13 cellular contexts compared by ENCODE assay signal in the genomic region with DNA sequence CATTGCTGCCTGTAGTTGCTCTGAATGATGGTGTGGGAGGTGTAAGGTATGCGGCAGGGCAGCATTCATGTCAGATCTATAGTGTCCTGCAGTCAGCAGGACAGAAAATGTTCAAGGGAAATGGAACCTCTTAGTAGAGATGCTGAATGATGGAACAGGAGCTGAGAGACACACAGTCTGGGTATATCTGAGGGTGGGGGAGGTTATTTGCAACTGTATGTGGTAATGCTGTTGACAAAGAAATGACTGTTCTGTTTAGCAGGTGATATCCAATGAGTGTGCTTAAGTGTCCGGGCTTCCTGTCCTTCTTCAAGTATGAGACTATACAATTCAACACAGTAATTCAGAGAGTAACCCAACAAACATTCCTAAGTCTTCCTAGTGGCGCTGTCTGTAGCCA. TPM values are rescaled to one million over a fixed set of nuclear protein-coding genes. Genes with fewer than 3 reads are reported as not detected.
A peak's percentile ranks its signal among the peaks of the same experiment; 100 is the strongest.
DNase-seq lines count a peak whose midpoint lies in the region; ATAC-seq, FAIRE-seq and TF ChIP-seq lines count a peak whose summit lies in the region.
"Had no signal": no experiment of that assay in that cellular context is flagged by ENCODE, and none has a peak within 500 bp of the region (broad histone marks: within the 10 kb centered on the region; RNA-seq: fewer than 3 reads in every experiment).

No MANE protein-coding gene starts in this region.

- WGBS in sigmoid colon, 2 donors: 64 to 83% methylated on average over 3 of the region's 3 CpGs
- WGBS in aorta, 2 donors: 86 to 89% methylated on average over 3 of the region's 3 CpGs

- dilution Hi-C loops in endothelial cell of umbilical vein (cut with MboI; ENCODE audit: extremely low pct_ligation_motif_present, low sequenced_read_pairs): no loop called here

- H3K4me3 ChIP-seq in endothelial cell of umbilical vein (replicated peaks in 1 of 3; ENCODE audit: insufficient read depth in 1 of 3, low read depth in 1 of 3, low read length in 3 of 3): no peak overlapping the region
- no peak overlapping the region for H3K4me3 ChIP-seq in sigmoid colon
- no peak overlapping the region for H3K4me3 ChIP-seq in aorta (ENCODE audit: low read length in 2 of 2)
- H3K4me3 ChIP-seq: HAP-1, lung had no signal

- CTCF ChIA-PET in endothelial cell of umbilical vein (lab: Charles Lee): interaction anchor here (1.7 to 3.7 kb wide), 6 partner anchors 13 to 167 kb away, joined by 7 to 131 read pairs (median 62); partner anchors contain the start of gene KANSL1

- TF ChIP-seq EP300 in sigmoid colon (IDR thresholded peaks at IDR 0.05): no peak

- no peak overlapping the region for H2AFZ ChIP-seq in endothelial cell of umbilical vein (ENCODE audit: low read depth, low read length)

- peaks cover 2% of the 10 kb centered on the region for H3K79me2 ChIP-seq in endothelial cell of umbilical vein (ENCODE audit: control insufficient read depth, insufficient read depth, low read length)

- POLR2A ChIA-PET in endothelial cell of umbilical vein (lab: Charles Lee): interaction anchor here (0.5 kb wide), 1 partner anchor 166 kb away, joined by 3 read pairs; no protein-coding TSS in a partner anchor

- H3K9me1 ChIP-seq in endothelial cell of umbilical vein (replicated peaks; ENCODE audit: control insufficient read depth, extremely low read depth, insufficient read depth, low read length): no peaks in the 10 kb centered on the region

- no peak for TF ChIP-seq POLR2A in endothelial cell of umbilical vein (IDR thresholded peaks at IDR 0.05; ENCODE audit: low read depth, low read length)
- TF ChIP-seq POLR2A in sigmoid colon (IDR thresholded peaks at IDR 0.05): no peak

- H3K9ac ChIP-seq in endothelial cell of umbilical vein (replicated peaks; ENCODE audit: extremely low read depth, insufficient read depth, low read length): no peak overlapping the region

- ATAC-seq in HG03571 (IDR thresholded peaks at IDR 0.05; ENCODE audit: unreplicated experiment) (no peak), aorta (ENCODE audit: low FRiP score) (no peak)
- ATAC-seq: Right ventricle myocardium inferior had no signal

- H3K27ac ChIP-seq in endothelial cell of umbilical vein (ENCODE audit: insufficient read depth, low read depth, low read length) (no peak overlapping the region), sigmoid colon (peak overlapping the region in 3 of 4 donors; percentile 11 to 42 (median 22)), aorta (ENCODE audit: low read depth in 1 of 2, low read length in 2 of 2) (no peak overlapping the region)

- H3K36me3 ChIP-seq in endothelial cell of umbilical vein (ENCODE audit: control insufficient read depth in 2 of 2, extremely low read depth in 1 of 2, insufficient read depth in 2 of 2, low read length in 2 of 2) (peaks cover 10 to 15% of the 10 kb centered on the region in 2 experiments), sigmoid colon (peaks cover 3 to 69% (median 24%) of the 10 kb centered on the region in 4 donors), aorta (ENCODE audit: control insufficient read depth in 1 of 2, insufficient read depth in 2 of 2, low read length in 1 of 2) (peaks cover 3 to 4% of the 10 kb centered on the region in 2 donors)

- FAIRE-seq in endothelial cell of umbilical vein (lab: Jason Lieb, UNC): no peak
- FAIRE-seq: frontal cortex had no signal

- H3K9me3 ChIP-seq in endothelial cell of umbilical vein (replicated peaks; ENCODE audit: control insufficient read depth, insufficient read depth, low read length) (no peaks in the 10 kb centered on the region), sigmoid colon (no peaks in the 10 kb centered on the region), aorta (ENCODE audit: control insufficient read depth, low read length) (no peaks in the 10 kb centered on the region)
- H3K9me3 ChIP-seq: HAP-1 had no signal

- DNase-seq in HT1080 (ENCODE audit: low read depth): peak; percentile 20
- DNase-seq in RKO (ENCODE audit: low spot score): peak; percentile 15
- DNase-seq in endothelial cell of umbilical vein (ENCODE audit: low read depth, low spot score): no peak
- DNase-seq in sigmoid colon: no peak
- DNase-seq in NAMALWA (ENCODE audit: low spot score): no peak
- no peak for DNase-seq in cortex of kidney (lab: John Stamatoyannopoulos, UW)
- no peak for DNase-seq in aorta
- DNase-seq: caudate nucleus had no signal

- intact Hi-C loops in endothelial cell of umbilical vein (cut with micrococcal nuclease) (loop anchor here (2.0 kb wide), 1 partner anchor 15 kb away; no protein-coding TSS in a partner anchor), sigmoid colon (cut with DNase I) (no loop called here), aorta (cut with DNase I) (loop anchor here in 1 of 2 donors (5.0 kb wide), 1 partner anchor 147 kb away; the partner anchor contains the start of gene KANSL1)

- no peak for TF ChIP-seq CTCF in endothelial cell of umbilical vein (IDR thresholded peaks at IDR 0.05; ENCODE audit: extremely low read depth in 1 of 2, insufficient read depth in 1 of 2, low read depth in 1 of 2, low read length in 2 of 2)
- no peak for TF ChIP-seq CTCF in sigmoid colon (IDR thresholded peaks at IDR 0.05)

- no peaks in the 10 kb centered on the region for H4K20me1 ChIP-seq in endothelial cell of umbilical vein (replicated peaks; ENCODE audit: control insufficient read depth, extremely low read depth, insufficient read depth, low read length)

- H3K27me3 ChIP-seq in endothelial cell of umbilical vein (ENCODE audit: control insufficient read depth in 2 of 2, insufficient read depth in 2 of 2, low read length in 2 of 2): no peaks in the 10 kb centered on the region
- H3K27me3 ChIP-seq in sigmoid colon: no peaks in the 10 kb centered on the region
- no peaks in the 10 kb centered on the region for H3K27me3 ChIP-seq in aorta (ENCODE audit: control insufficient read depth in 1 of 2, insufficient read depth in 2 of 2, low read length in 1 of 2)

- H3K4me2 ChIP-seq in endothelial cell of umbilical vein (ENCODE audit: insufficient read depth, low read length): no peak overlapping the region

- H3K4me1 ChIP-seq in endothelial cell of umbilical vein (ENCODE audit: control insufficient read depth, extremely low read depth, insufficient read depth, low read length): peaks cover 9% of the 10 kb centered on the region
- H3K4me1 ChIP-seq in sigmoid colon: peaks cover 0 to 40% (median 29%) of the 10 kb centered on the region in 4 donors
- no peaks in the 10 kb centered on the region for H3K4me1 ChIP-seq in aorta (ENCODE audit: control insufficient read depth in 1 of 2, insufficient read depth in 2 of 2, low read length in 2 of 2)
- H3K4me1 ChIP-seq: HAP-1 had no signal

- BruUV-seq in endothelial cell of umbilical vein (replicated peaks; lab: Mats Ljungman, UMichigan): TSS peak; percentile 2

TF ChIP-seq in endothelial cell of umbilical vein, 7 proteins besides CTCF, POLR2A, EP300 and RAD21:
- TF ChIP-seq POLR2AphosphoS5 (IDR thresholded peaks at IDR 0.05; ENCODE audit: insufficient read depth, low read depth, low read length): no peak
- TF ChIP-seq, protein P1, sequence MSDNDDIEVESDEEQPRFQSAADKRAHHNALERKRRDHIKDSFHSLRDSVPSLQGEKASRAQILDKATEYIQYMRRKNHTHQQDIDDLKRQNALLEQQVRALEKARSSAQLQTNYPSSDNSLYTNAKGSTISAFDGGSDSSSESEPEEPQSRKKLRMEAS (IDR thresholded peaks at IDR 0.05; ENCODE audit: insufficient read depth, insufficient read length): no peak

RNA-seq across cellular contexts. Expression of gene STH, which starts 46.6 kb away (rescaled TPM):
- not detected in 2 replicates for total RNA-seq in HT1080 (2014; rRNA removed; shearing (Covaris generic))
- polyA plus RNA-seq in HT1080 (2015; cell fraction: cytosol; rRNA removed): not detected in 2 replicates
- not detected in 2 replicates for polyA plus RNA-seq in HT1080 (2015; cell fraction: nucleus; rRNA removed)
- total RNA-seq in endothelial cell of umbilical vein (not detected in 2 replicates), sigmoid colon (not detected), aorta (not detected)
- polyA plus RNA-seq in endothelial cell of umbilical vein (not detected in 2 replicates), sigmoid colon (not detected), aorta (not detected)
- not detected in 2 replicates for polyA plus RNA-seq in endothelial cell of umbilical vein (2011; cell fraction: cytosol; rRNA removed)
- not detected in 2 replicates for polyA plus RNA-seq in endothelial cell of umbilical vein (2011; cell fraction: nucleus; rRNA removed)
- polyA plus RNA-seq in endothelial cell of umbilical vein (2012): not detected in 2 replicates
- polyA minus RNA-seq in endothelial cell of umbilical vein: not detected in 2 replicates
- not detected for polyA minus RNA-seq in endothelial cell of umbilical vein (2011; cell fraction: cytosol; rRNA and poly(A)+ RNA removed)
- not detected in 2 replicates for polyA minus RNA-seq in endothelial cell of umbilical vein (2011; cell fraction: nucleus; rRNA and poly(A)+ RNA removed)
- total RNA-seq: lung, Right ventricle myocardium inferior had no signal
- polyA plus RNA-seq: lung had no signal

Comparison
In these comparisons a context has a peak if more than half of its experiments do, and no peak if none do; other contexts are left out.
1. DNase-seq: peak in HT1080 (single experiment) and RKO (single experiment); none in endothelial cell of umbilical vein (single experiment), sigmoid colon (single experiment), NAMALWA (single experiment), cortex of kidney (single experiment) and aorta (0 of 2).
2. H3K27ac ChIP-seq: peak in sigmoid colon (3 of 4); none in endothelial cell of umbilical vein (single experiment) and aorta (0 of 2).